In the genomic region with DNA sequence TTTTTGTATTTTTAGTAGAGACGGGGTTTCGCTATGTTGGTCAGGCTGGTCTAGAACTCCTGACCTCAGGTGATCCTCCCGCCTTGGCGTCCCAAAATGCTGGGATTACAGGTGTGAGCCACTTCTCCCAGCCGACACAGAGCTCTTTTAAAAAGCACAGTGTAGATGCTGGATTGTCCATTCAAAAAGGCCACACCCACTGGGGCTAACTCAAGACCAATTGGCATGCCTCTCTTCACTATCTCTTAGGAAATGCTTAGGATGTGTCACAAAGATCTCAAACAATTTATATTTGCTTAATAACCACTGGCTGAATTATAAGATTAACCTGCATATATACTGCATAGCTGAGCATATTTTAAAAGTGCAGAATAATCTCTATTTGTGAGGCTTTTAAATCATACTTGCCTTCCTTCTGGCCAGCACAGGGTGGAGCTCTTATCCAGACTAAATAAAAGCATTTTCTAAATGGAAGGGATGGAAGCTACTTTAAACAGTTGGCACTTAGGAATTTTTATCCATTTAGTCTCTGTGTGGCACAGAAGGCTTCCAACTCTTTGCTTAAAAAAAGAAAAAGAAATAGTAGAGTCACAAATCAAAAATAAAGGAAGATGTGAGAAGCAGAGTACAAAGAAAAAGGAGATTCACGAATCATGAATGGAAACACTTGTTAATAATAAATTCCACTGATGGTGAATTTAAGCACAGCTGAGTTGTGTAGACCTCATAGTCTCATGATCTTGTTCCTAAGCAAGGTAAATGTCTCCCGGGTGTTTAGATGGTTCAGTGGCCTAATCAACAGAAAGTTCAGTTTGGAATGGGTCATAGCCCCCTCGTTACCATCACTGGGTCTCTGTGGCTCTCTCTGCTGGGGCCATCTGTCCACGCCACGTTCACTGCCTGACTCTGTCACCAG, we compare ENCODE assay signal across 8 cellular contexts. TPM values are rescaled to one million over a fixed set of nuclear protein-coding genes. Genes with fewer than 3 reads are reported as not detected.
DNase-seq lines count a peak whose midpoint lies in the region; ATAC-seq, FAIRE-seq and TF ChIP-seq lines count a peak whose summit lies in the region.

No MANE protein-coding gene starts in this region.

- 37 to 60% (median 41%) methylated on average over 10 of the region's 10 CpGs for WGBS in spleen, 5 donors

- H3K27ac ChIP-seq in DOHH2 (ENCODE audit: low read depth, low read length) (no peak overlapping the region), OCI-LY1 (ENCODE audit: low read depth, low read length, poor library complexity, severe bottlenecking) (no peak overlapping the region), spleen (no peak overlapping the region)

- H3K4me1 ChIP-seq in DOHH2 (ENCODE audit: control insufficient read depth, low read length): no peaks in the 10 kb centered on the region
- no peaks in the 10 kb centered on the region for H3K4me1 ChIP-seq in OCI-LY1 (ENCODE audit: insufficient read depth, low read length, severe bottlenecking)
- peaks cover 0 to 11% (median 0%) of the 10 kb centered on the region in 6 donors for H3K4me1 ChIP-seq in spleen

- H3F3A ChIP-seq in DOHH2 (ENCODE audit: control insufficient read depth, insufficient read depth): no peaks in the 10 kb centered on the region
- no peaks in the 10 kb centered on the region for H3F3A ChIP-seq in OCI-LY1 (ENCODE audit: insufficient read depth, low read length)

- H3K9me2 ChIP-seq in DOHH2 (replicated peaks; ENCODE audit: control insufficient read depth, low read length) (no peaks in the 10 kb centered on the region), OCI-LY1 (ENCODE audit: low read depth, low read length) (no peaks in the 10 kb centered on the region)

- H2AFZ ChIP-seq in OCI-LY1 (ENCODE audit: low read length): no peak overlapping the region

- TF ChIP-seq POLR2A in spleen (IDR thresholded peaks at IDR 0.05): no peak

- TF ChIP-seq CTCF in DOHH2 (IDR thresholded peaks at IDR 0.05; ENCODE audit: low read depth, low read length, poor library complexity, severe bottlenecking) (peak; percentile 35), OCI-LY1 (IDR thresholded peaks at IDR 0.05; ENCODE audit: low read length) (peak; percentile 19; the same call in 1 of the 2 replicates), fibroblast of pulmonary artery (IDR thresholded peaks at IDR 0.05; ENCODE audit: low read length, missing control alignments) (peak; percentile 21), spleen (IDR thresholded peaks at IDR 0.05 in 8 of 11, conservative IDR thresholded peaks at IDR 0.05 in 3 of 11) (no peak)

- FAIRE-seq in A204.1 (lab: Jason Lieb, UNC): peak; percentile 68

- H3K36me3 ChIP-seq in DOHH2 (ENCODE audit: control insufficient read depth, low read length) (no peaks in the 10 kb centered on the region), OCI-LY1 (ENCODE audit: insufficient read depth, low read length) (no peaks in the 10 kb centered on the region), spleen (no peaks in the 10 kb centered on the region)

- intact Hi-C loops in spleen (cut with DNase I; ENCODE audit: low total_unique reads): no loop called here

- H3K4me2 ChIP-seq in DOHH2 (ENCODE audit: low read length) (no peak overlapping the region), OCI-LY1 (ENCODE audit: low read length) (no peak overlapping the region)

- H4K20me1 ChIP-seq in DOHH2 (ENCODE audit: control insufficient read depth, insufficient read depth, low read depth, low read length) (no peaks in the 10 kb centered on the region), OCI-LY1 (ENCODE audit: insufficient read depth, low read length) (no peaks in the 10 kb centered on the region)

- DNase-seq in fibroblast of pulmonary artery (ENCODE audit: low read depth) (peak; percentile 29), spleen (no peak), LoVo (ENCODE audit: low spot score) (no peak)

- H3K27me3 ChIP-seq in DOHH2 (ENCODE audit: control insufficient read depth, low read length): peaks cover 5% of the 10 kb centered on the region; the same call in 1 of the 2 replicates
- H3K27me3 ChIP-seq in OCI-LY1 (ENCODE audit: insufficient read depth, low read length): no peaks in the 10 kb centered on the region
- H3K27me3 ChIP-seq in spleen (replicated peaks in 1 of 7): peaks cover 0 to 8% (median 0%) of the 10 kb centered on the region in 7 donors

- H3K9ac ChIP-seq in OCI-LY1 (ENCODE audit: low read length): no peak overlapping the region

- H3K79me2 ChIP-seq in DOHH2 (ENCODE audit: control insufficient read depth, low read length): no peaks in the 10 kb centered on the region
- H3K79me2 ChIP-seq in OCI-LY1 (ENCODE audit: insufficient read depth, low read length): no peaks in the 10 kb centered on the region

- H3K9me3 ChIP-seq in DOHH2 (ENCODE audit: control insufficient read depth, insufficient read depth, low read length) (no peaks in the 10 kb centered on the region), OCI-LY1 (ENCODE audit: low read length) (no peaks in the 10 kb centered on the region), spleen (no peaks in the 10 kb centered on the region)

- no peak for ATAC-seq in HG03039 (IDR thresholded peaks at IDR 0.05; ENCODE audit: unreplicated experiment)
- ATAC-seq in HG03469 (IDR thresholded peaks at IDR 0.05; ENCODE audit: unreplicated experiment): no peak

- H3K4me3 ChIP-seq in DOHH2 (ENCODE audit: low read length): no peak overlapping the region
- no peak overlapping the region for H3K4me3 ChIP-seq in OCI-LY1 (ENCODE audit: low read depth, low read length, poor library complexity, severe bottlenecking)
- no peak overlapping the region for H3K4me3 ChIP-seq in fibroblast of pulmonary artery (replicated peaks; ENCODE audit: low read depth, low read length)
- no peak overlapping the region for H3K4me3 ChIP-seq in spleen

RNA-seq across cellular contexts. Expression of gene CRYGD, which starts 22.4 kb away (rescaled TPM):
- not detected for total RNA-seq in spleen
- not detected for polyA plus RNA-seq in spleen

RNA-seq across cellular contexts. Expression of gene CRYGC, which starts 27.7 kb away (rescaled TPM):
- not detected for total RNA-seq in spleen
- polyA plus RNA-seq in spleen: not detected

RNA-seq across cellular contexts. Expression of gene CRYGB, which starts 44.0 kb away (rescaled TPM):
- total RNA-seq in spleen: not detected
- polyA plus RNA-seq in spleen: not detected

Comparison
In these comparisons a context has a peak if more than half of its experiments do, and no peak if none do; other contexts are left out.
1. CTCF ChIP-seq: peak in DOHH2 (single experiment), OCI-LY1 (single experiment) and fibroblast of pulmonary artery (single experiment); none in spleen (0 of 11).